In genomic region chr7:96826089-96826488, GRCh38 we compare ENCODE assay signal across 15 cellular contexts.
"Had no signal": no experiment of that assay in that cellular context is flagged by ENCODE, and none has a peak within 500 bp of the region (broad histone marks: within the 10 kb centered on the region; RNA-seq: fewer than 3 reads in every experiment).

No MANE protein-coding gene starts in this region.

- H3K9me3 ChIP-seq: esophagus squamous epithelium, ovary, stomach had no signal

- H3K9me3 Mint-ChIP-seq: natural killer cell, type B pancreatic cell had no signal

- H3K27me3 ChIP-seq: cardiac muscle cell, esophagus squamous epithelium, ovary, stomach had no signal

- H3K4me3 ChIP-seq: cardiac muscle cell, esophagus squamous epithelium, ovary, stomach had no signal

- H3K36me3 ChIP-seq: cardiac muscle cell, esophagus squamous epithelium, ovary, stomach had no signal

- H3K36me3 Mint-ChIP-seq: natural killer cell; stimulated activated effector memory CD8-positive, alpha-beta T cell treated with anti-CD3 and anti-CD28 coated beads, Interleukin-12 subunit alpha, Interleukin-12 subunit beta, amount 100 ng/mL, for 72 hours; type B pancreatic cell had no signal

- H3K4me1 ChIP-seq: stomach had no signal

- H3K4me1 Mint-ChIP-seq: stimulated activated effector memory CD8-positive, alpha-beta T cell treated with anti-CD3 and anti-CD28 coated beads, Interleukin-12 subunit alpha, Interleukin-12 subunit beta, amount 100 ng/mL, for 72 hours had no signal

- H3K27ac ChIP-seq: cardiac muscle cell, esophagus squamous epithelium, ovary, stomach had no signal

- H3K4me3 Mint-ChIP-seq: activated CD4-positive, alpha-beta T cell treated with anti-CD3 and anti-CD28 coated beads for 36 hours; stimulated activated effector memory CD8-positive, alpha-beta T cell treated with anti-CD3 and anti-CD28 coated beads, Interleukin-12 subunit alpha, Interleukin-12 subunit beta, amount 100 ng/mL, for 72 hours; type B pancreatic cell had no signal

- DNase-seq: activated CD4-positive, alpha-beta T cell treated with anti-CD3 and anti-CD28 coated beads for 36 hours; activated CD4-positive, alpha-beta T cell treated with anti-CD3 and anti-CD28 coated beads, Interleukin-2, amount 50 U/mL, for 48 hours; activated gamma-delta T cell; dermis blood vessel endothelial cell; effector memory CD4-positive, alpha-beta T cell; esophagus squamous epithelium; left cardiac atrium; natural killer cell; ovary; stimulated activated CD4-positive, alpha-beta T cell treated with anti-CD3 and anti-CD28 coated beads, Interleukin-4, amount 100 ng/mL, for 24 hours; stomach had no signal

- H3K27ac Mint-ChIP-seq: activated CD4-positive, alpha-beta T cell treated with anti-CD3 and anti-CD28 coated beads for 36 hours; activated naive CD4-positive, alpha-beta T cell treated with anti-CD3 and anti-CD28 coated beads, Interleukin-2, amount 50 U/mL, for 72 hours; natural killer cell; stimulated activated effector memory CD8-positive, alpha-beta T cell treated with anti-CD3 and anti-CD28 coated beads, Interleukin-12 subunit alpha, Interleukin-12 subunit beta, amount 100 ng/mL, for 72 hours; type B pancreatic cell had no signal
